19 cellular contexts compared by ENCODE assay signal in the genomic region with DNA sequence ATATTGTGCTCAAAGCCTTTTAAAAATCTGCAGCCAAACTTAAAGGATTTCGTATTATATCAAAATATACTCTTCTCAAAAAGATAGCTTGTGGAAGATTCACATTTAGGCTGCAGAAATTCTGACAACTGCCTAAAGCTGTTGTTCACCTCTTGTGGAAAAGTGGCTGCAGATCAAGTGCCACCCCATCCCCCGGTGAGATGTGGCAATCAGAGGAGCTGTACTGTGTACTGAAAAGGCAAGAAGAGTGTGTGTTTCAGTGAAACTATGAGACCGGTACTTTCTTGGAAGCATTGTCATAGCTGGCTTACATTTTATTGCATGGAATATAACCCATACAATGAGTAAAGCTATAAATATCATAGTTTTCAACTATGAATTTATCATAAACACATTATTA.
DNase-seq lines count a peak whose midpoint lies in the region; ATAC-seq and TF ChIP-seq lines count a peak whose summit lies in the region.
"Had no signal": no experiment of that assay in that cellular context is flagged by ENCODE, and none has a peak within 500 bp of the region (broad histone marks: within the 10 kb centered on the region; RNA-seq: fewer than 3 reads in every experiment).

No MANE protein-coding gene starts in this region.

- H3K23ac ChIP-seq in IMR-90 (ENCODE audit: low read depth, low read length), result no peak overlapping the region
- H3K23ac ChIP-seq in mesendoderm (ENCODE audit: low read length), result no peak overlapping the region

- no peak overlapping the region for H2AK5ac ChIP-seq in IMR-90 (ENCODE audit: low read depth, low read length)
- no peak overlapping the region for H2AK5ac ChIP-seq in mesendoderm (ENCODE audit: low read length)

- H3K27me3 ChIP-seq in IMR-90 (ENCODE audit: control insufficient read depth, insufficient read depth, low read length), result no peaks in the 10 kb centered on the region
- no peaks in the 10 kb centered on the region for H3K27me3 ChIP-seq in adipocyte (replicated peaks; ENCODE audit: control insufficient read depth, insufficient read depth, low read length)
- H3K27me3 ChIP-seq in mesendoderm (ENCODE audit: insufficient read depth, low read length, poor library complexity), result no peaks in the 10 kb centered on the region
- H3K27me3 ChIP-seq: BE2C, SJCRH30 had no signal

- no peaks in the 10 kb centered on the region for H3K79me2 ChIP-seq in mesendoderm (ENCODE audit: control insufficient read depth, insufficient read depth, low read length)

- H2BK120ac ChIP-seq in IMR-90 (ENCODE audit: low read depth, low read length) (no peak overlapping the region), mesendoderm (ENCODE audit: low read depth, low read length) (no peak overlapping the region)

- no peak for TF ChIP-seq RAD21 in IMR-90 (IDR thresholded peaks at IDR 0.05; ENCODE audit: low read length)

- H3K4me3 ChIP-seq in IMR-90 (ENCODE audit: insufficient read depth, low read depth, low read length) (no peak overlapping the region), adipocyte (ENCODE audit: low read length) (no peak overlapping the region), mesendoderm (ENCODE audit: low read length) (no peak overlapping the region)
- H3K4me3 ChIP-seq: GM12878, HAP-1, SJCRH30 had no signal

- H3K79me1 ChIP-seq in IMR-90 (ENCODE audit: low read depth in 1 of 2, low read length in 2 of 2), result no peaks in the 10 kb centered on the region
- H3K79me1 ChIP-seq in mesendoderm (ENCODE audit: low read length), result no peaks in the 10 kb centered on the region

- no peak overlapping the region for H4K5ac ChIP-seq in IMR-90 (ENCODE audit: low read depth, low read length)
- H4K5ac ChIP-seq in mesendoderm (ENCODE audit: low read length), result no peak overlapping the region

- H3K14ac ChIP-seq in IMR-90 (replicated peaks; ENCODE audit: low read depth, low read length), result no peak overlapping the region

- no peak overlapping the region for H2BK20ac ChIP-seq in IMR-90 (ENCODE audit: low read depth, low read length)

- H2BK5ac ChIP-seq in IMR-90 (ENCODE audit: low read depth, low read length, poor library complexity, severe bottlenecking), result no peak overlapping the region
- no peak overlapping the region for H2BK5ac ChIP-seq in mesendoderm (ENCODE audit: low read length)

- POLR2A ChIA-PET in IMR-90 (lab: Charles Lee; ENCODE audit: unreplicated experiment), result no interaction called here
- POLR2A ChIA-PET in RWPE1 (lab: Yijun Ruan, JAX; ENCODE audit: low non-redundant PET), result no interaction called here

- H3K36me3 ChIP-seq in IMR-90 (ENCODE audit: control insufficient read depth, insufficient read depth, low read length) (no peaks in the 10 kb centered on the region), adipocyte (ENCODE audit: control insufficient read depth, insufficient read depth, low read length, severe bottlenecking) (no peaks in the 10 kb centered on the region), mesendoderm (ENCODE audit: control insufficient read depth, insufficient read depth, low read length) (no peaks in the 10 kb centered on the region)
- H3K36me3 ChIP-seq: BE2C, HAP-1, SJCRH30 had no signal

- H4K91ac ChIP-seq in IMR-90 (ENCODE audit: insufficient read depth, low read depth, low read length), result no peak overlapping the region

- no peak overlapping the region for H3K9ac ChIP-seq in IMR-90 (ENCODE audit: low read depth, low read length)
- H3K9ac ChIP-seq in adipocyte (ENCODE audit: low read length), result no peak overlapping the region
- no peak overlapping the region for H3K9ac ChIP-seq in mesendoderm (ENCODE audit: low read length)
- H3K9ac ChIP-seq: KMS-11 had no signal

- dilution Hi-C loops in IMR-90 (cut with HindIII; ENCODE audit: low sequenced_read_pairs, unreplicated experiment), result no loop called here

- peak; percentile 44; the same call in 1 of the 2 replicates for ATAC-seq in IMR-90 (ENCODE audit: low read depth)
- no peak for ATAC-seq in HG03095 (IDR thresholded peaks at IDR 0.05; ENCODE audit: unreplicated experiment)
- ATAC-seq: GM12878 had no signal

- DNase-seq in IMR-90, result peak; percentile 6
- peak; percentile 62 for DNase-seq in adipocyte (ENCODE audit: low read depth)
- peak; percentile 8 for DNase-seq in fibroblast of gingiva (ENCODE audit: low read depth)
- DNase-seq in mesendoderm, result no peak
- DNase-seq in activated CD4-positive, CD25-positive, alpha-beta regulatory T cell (lab: John Stamatoyannopoulos, UW), result no peak
- no peak for DNase-seq in RWPE1 (ENCODE audit: low spot score)
- no peak for DNase-seq in UCSD-AML1 (lab: John Stamatoyannopoulos, UW; ENCODE audit: unreplicated experiment)
- DNase-seq: BE2C; DMS79 treated with DMSO at 0.1 percent for 48 hours; NCI-H1694 treated with DMSO at 0.1 percent for 48 hours; NCI-H2081 treated with DMSO at 0.1 percent for 48 hours; NCI-H446 treated with DMSO at 0.1 percent for 48 hours; NCI-H526 treated with DMSO at 0.1 percent for 48 hours; NK-92 treated with Interleukin-12 subunit alpha and Interleukin-12 subunit beta, amount 100 ng/mL, for 24 hours; SJCRH30 had no signal

- H3K56ac ChIP-seq in IMR-90 (ENCODE audit: extremely low read depth, insufficient read depth, low read length) (no peak overlapping the region), mesendoderm (ENCODE audit: low read length) (no peak overlapping the region)

- no TSS peak for BruUV-seq in IMR-90 (replicated peaks; lab: Mats Ljungman, UMichigan)

- TF ChIP-seq POLR2A in IMR-90 (IDR thresholded peaks at IDR 0.05; ENCODE audit: low read depth, low read length), result no peak

- H3K9me3 ChIP-seq in IMR-90 (ENCODE audit: control insufficient read depth, insufficient read depth, low read length), result no peaks in the 10 kb centered on the region
- H3K9me3 ChIP-seq in adipocyte (ENCODE audit: control insufficient read depth, low read length), result no peaks in the 10 kb centered on the region
- H3K9me3 ChIP-seq: BE2C, HAP-1, SJCRH30 had no signal

- H4K20me1 ChIP-seq in IMR-90 (ENCODE audit: insufficient read depth, low read length), result no peaks in the 10 kb centered on the region

- no peaks in the 10 kb centered on the region for H3K9me1 ChIP-seq in IMR-90 (ENCODE audit: insufficient read depth, low read length)

- CTCF ChIA-PET in IMR-90 (lab: Yijun Ruan, JAX), result no interaction called here
- CTCF ChIA-PET in RWPE1 (lab: Yijun Ruan, JAX), result interaction anchor here (0.6 to 0.7 kb wide), 2 partner anchors 15 to 59 kb away, joined by 3 to 5 read pairs; no protein-coding TSS in a partner anchor

- in situ Hi-C loops in IMR-90 (cut with MboI; ENCODE audit: low sequenced_read_pairs), result no loop called here

- intact Hi-C loops in IMR-90 (cut with micrococcal nuclease), result no loop called here

- no peak overlapping the region for H2BK15ac ChIP-seq in IMR-90 (ENCODE audit: low read depth, low read length)
- H2BK15ac ChIP-seq in mesendoderm (replicated peaks; ENCODE audit: low read depth), result no peak overlapping the region

- TF ChIP-seq CTCF in IMR-90 (conservative IDR thresholded peaks at IDR 0.05; ENCODE audit: low read depth, low read length) (no peak), RWPE1 (conservative IDR thresholded peaks at IDR 0.05; ENCODE audit: low read depth) (no peak)

- no peak overlapping the region for H2AK9ac ChIP-seq in IMR-90 (replicated peaks; ENCODE audit: low read depth, low read length, poor library complexity)

- H4K8ac ChIP-seq in IMR-90 (ENCODE audit: low read depth in 2 of 2, low read length in 2 of 2) (no peak overlapping the region), mesendoderm (ENCODE audit: low read depth, low read length) (no peak overlapping the region)

- no peak overlapping the region for H3K18ac ChIP-seq in IMR-90 (ENCODE audit: low read depth, low read length)
- no peak overlapping the region for H3K18ac ChIP-seq in mesendoderm (ENCODE audit: low read length)

- WGBS in IMR-90 (ENCODE audit: extremely low coverage in 2 of 2, insufficient read length in 1 of 2), 2 experiments, result no CpG with 5 or more reads among the region's 3 CpGs
- no CpG with 5 or more reads among the region's 3 CpGs for WGBS in mesendoderm (ENCODE audit: extremely low coverage, insufficient coverage, low lambda C conversion rate)

- no peak overlapping the region for H3K4me2 ChIP-seq in IMR-90 (ENCODE audit: low read depth, low read length)
- H3K4me2 ChIP-seq in mesendoderm (ENCODE audit: low read length), result no peak overlapping the region
- H3K4me2 ChIP-seq: KMS-11 had no signal

- H2AFZ ChIP-seq in IMR-90 (replicated peaks; ENCODE audit: low read length, poor library complexity), result no peak overlapping the region

- H3K27ac ChIP-seq in IMR-90 (ENCODE audit: insufficient read depth, low read length), result no peak overlapping the region
- no peak overlapping the region for H3K27ac ChIP-seq in mesendoderm (ENCODE audit: low read depth, low read length)
- H3K27ac ChIP-seq in RWPE1, result no peak overlapping the region
- H3K27ac ChIP-seq: KMS-11, SJCRH30 had no signal

- H3K4ac ChIP-seq in IMR-90 (ENCODE audit: low read depth, low read length) (no peak overlapping the region), mesendoderm (ENCODE audit: low read depth, low read length) (peak overlapping the region; percentile 31)

- H3K4me1 ChIP-seq in IMR-90 (ENCODE audit: control insufficient read depth, insufficient read depth, low read length) (peaks cover 3% of the 10 kb centered on the region), adipocyte (ENCODE audit: control insufficient read depth, insufficient read depth, low read length) (peaks cover 25% of the 10 kb centered on the region), mesendoderm (ENCODE audit: control insufficient read depth, low read depth, low read length) (no peaks in the 10 kb centered on the region)
- H3K4me1 ChIP-seq: HAP-1, SJCRH30 had no signal

TF ChIP-seq in IMR-90, 13 proteins besides CTCF, POLR2A, EP300 and RAD21:
- no peak for TF ChIP-seq SMC3 (IDR thresholded peaks at IDR 0.05; ENCODE audit: low read depth, low read length)
- peak; percentile 49; the same call in 1 of the 2 replicates for TF ChIP-seq CEBPB (IDR thresholded peaks at IDR 0.05; ENCODE audit: low read depth, low read length)
TF ChIP-seq in IMR-90: peak in this region for 1.

Comparison
In these comparisons a context has a peak if more than half of its experiments do, and no peak if none do; other contexts are left out.
1. DNase-seq: peak in IMR-90 (single experiment), adipocyte (single experiment) and fibroblast of gingiva (single experiment); none in mesendoderm (single experiment), activated CD4-positive, CD25-positive, alpha-beta regulatory T cell (0 of 4), RWPE1 (single experiment) and UCSD-AML1 (single experiment).